Comparison of ENCODE assay signal across 1 cellular context in the genomic region with DNA sequence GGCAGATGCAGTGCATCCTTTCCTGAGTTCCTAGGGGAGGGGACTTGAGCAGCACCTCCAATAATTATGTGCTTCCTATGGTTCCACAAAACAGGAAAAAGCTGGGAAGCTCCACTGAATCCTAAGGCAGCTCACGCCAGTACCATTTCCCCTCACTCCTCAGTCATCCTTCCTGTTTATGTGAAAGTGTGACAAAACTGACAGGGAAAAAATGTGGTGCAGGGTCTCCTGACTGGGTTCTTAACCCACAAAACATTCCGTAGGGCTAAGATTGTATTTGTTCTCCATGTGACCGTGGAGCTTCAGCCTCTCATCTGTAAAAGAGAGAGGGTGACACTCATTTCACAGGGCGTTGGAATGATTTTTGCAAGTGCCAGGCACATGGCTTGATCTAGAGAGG.
A peak's percentile ranks its signal among the peaks of the same experiment; 100 is the strongest.
TF ChIP-seq lines count a peak whose summit lies in the region.

No MANE protein-coding gene starts in this region.

TF ChIP-seq in endothelial cell of umbilical vein, 7 proteins besides CTCF, POLR2A, EP300 and RAD21 (continued from another document):
- TF ChIP-seq JUN (IDR thresholded peaks at IDR 0.05; ENCODE audit: borderline replicate concordance, insufficient read depth, insufficient read length, low read depth) (peak; percentile 69), FOS (IDR thresholded peaks at IDR 0.05; ENCODE audit: borderline replicate concordance, insufficient read depth, low read length) (peak; percentile 71)
